Comparison of ENCODE assay signal across 8 cellular contexts in genomic region chr22:19909350-19910179, GRCh38. TPM values are rescaled to one million over a fixed set of nuclear protein-coding genes. Genes with fewer than 3 reads are reported as not detected.
DNase-seq lines count a peak whose midpoint lies in the region; ATAC-seq and TF ChIP-seq lines count a peak whose summit lies in the region.

No MANE protein-coding gene starts in this region.

- no peak for ATAC-seq in GM18873 (IDR thresholded peaks at IDR 0.05; ENCODE audit: low FRiP score, unreplicated experiment)
- no peak for ATAC-seq in GM18520 (IDR thresholded peaks at IDR 0.05; ENCODE audit: unreplicated experiment)

- H3K36me3 ChIP-seq in GM06990 (ENCODE audit: control insufficient read depth, insufficient read depth, low read length) (no peaks in the 10 kb centered on the region; the same call in none of the 2 replicates), right atrium auricular region (peaks cover 14% of the 10 kb centered on the region)

- H3K27ac ChIP-seq in right atrium auricular region: no peak overlapping the region

- TF ChIP-seq CTCF in GM06990 (IDR thresholded peaks at IDR 0.05; ENCODE audit: insufficient read depth, low read length, poor library complexity, severe bottlenecking) (peak; percentile 90), right atrium auricular region (IDR thresholded peaks at IDR 0.05) (peak; percentile 76 to 87), retinal pigment epithelial cell (conservative IDR thresholded peaks at IDR 0.05; ENCODE audit: low read depth, low read length) (peak; percentile 94)

- no peaks in the 10 kb centered on the region for H3K4me1 ChIP-seq in right atrium auricular region

- no peaks in the 10 kb centered on the region for H3K9me3 ChIP-seq in right atrium auricular region

- H3K4me3 ChIP-seq in GM06990 (replicated peaks; ENCODE audit: low read depth, low read length) (no peak overlapping the region), right atrium auricular region (no peak overlapping the region), retinal pigment epithelial cell (ENCODE audit: low read length) (no peak overlapping the region)

- DNase-seq in GM06990 (ENCODE audit: extremely low read depth, insufficient read length) (peak; percentile 47), NCI-H146 (lab: John Stamatoyannopoulos, UW) (peak; percentile 64), T-helper 2 cell (peak; percentile 60 to 78 (median 73)), amniotic epithelial cell (ENCODE audit: low read depth) (peak; percentile 64), right atrium auricular region (ENCODE audit: low spot score) (peak; percentile 85), retinal pigment epithelial cell (ENCODE audit: low read depth) (peak; percentile 9)

- H3K27me3 ChIP-seq in GM06990 (replicated peaks; ENCODE audit: control insufficient read depth, insufficient read depth, low read length): no peaks in the 10 kb centered on the region
- H3K27me3 ChIP-seq in right atrium auricular region: no peaks in the 10 kb centered on the region

RNA-seq across cellular contexts. Expression of gene COMT, which starts 32.0 kb away (rescaled TPM):
- total RNA-seq in right atrium auricular region: 100 to 1,000 TPM; 142 to 195 TPM

RNA-seq across cellular contexts. Expression of gene TXNRD2, which starts 32.1 kb away (rescaled TPM):
- total RNA-seq in right atrium auricular region: 10 to 100 TPM; 16.2 to 18.4 TPM

RNA-seq across cellular contexts. Expression of gene GNB1L, which starts 54.9 kb away (rescaled TPM):
- total RNA-seq in right atrium auricular region: 1 to 10 TPM; 2.6 to 4.7 TPM

RNA-seq across cellular contexts. Expression of gene RTL10, which starts 54.9 kb away (rescaled TPM):
- total RNA-seq in right atrium auricular region: 1 to 10 TPM; 7.9 to 8.1 TPM

Comparison
In these comparisons a context has a peak if more than half of its experiments do, and no peak if none do; other contexts are left out.
1. DNase-seq: peak in every context shown above with its lines; median percentile 85 in right atrium auricular region; 73 in T-helper 2 cell; 64 in NCI-H146; 64 in amniotic epithelial cell; 47 in GM06990; 9 in retinal pigment epithelial cell.